ENCODE assay signal across 8 cellular contexts in the genomic region with DNA sequence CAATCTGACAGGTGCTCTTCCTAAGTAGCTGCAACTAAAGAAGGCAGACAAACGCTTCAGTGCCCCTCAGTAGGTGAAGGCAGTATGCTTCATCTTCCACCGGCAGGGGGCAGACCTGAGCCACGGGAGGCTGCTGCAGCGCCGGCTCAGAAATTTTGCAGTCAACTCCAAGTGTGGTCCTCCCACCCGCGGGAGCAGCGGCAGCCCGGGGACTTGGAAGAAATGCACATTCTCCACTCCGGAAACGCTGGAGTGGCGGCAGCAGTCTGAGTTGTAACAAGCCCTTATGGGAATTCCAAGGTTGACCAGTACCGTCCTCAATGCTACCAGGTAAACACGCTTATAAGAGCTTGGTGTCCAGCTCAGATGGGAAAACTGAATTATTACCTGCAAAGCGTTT. TPM values are rescaled to one million over a fixed set of nuclear protein-coding genes. Genes with fewer than 3 reads are reported as not detected.
A peak's percentile ranks its signal among the peaks of the same experiment; 100 is the strongest.
DNase-seq lines count a peak whose midpoint lies in the region; ATAC-seq, FAIRE-seq and TF ChIP-seq lines count a peak whose summit lies in the region.

No MANE protein-coding gene starts in this region.

- H4K5ac ChIP-seq in mesendoderm (ENCODE audit: low read length): no peak overlapping the region

- no peak overlapping the region for H3K4ac ChIP-seq in mesendoderm (ENCODE audit: low read depth, low read length)

- peak; percentile 69 to 78 for DNase-seq in A549 (ENCODE audit: low read depth in 1 of 2, low spot score in 1 of 2)
- peak; percentile 65 for DNase-seq in GM12892 (ENCODE audit: insufficient read length)
- DNase-seq in NCI-H345 (lab: John Stamatoyannopoulos, UW): peak; percentile 54
- peak; percentile 80 for DNase-seq in activated CD4-positive, alpha-beta memory T cell treated with anti-CD3 and anti-CD28 coated beads, Interleukin-2, amount 10 ng/mL, durations not matched to agents 7 days and 5 days
- peak; percentile 55 to 62 (median 59) for DNase-seq in effector memory CD8-positive, alpha-beta T cell
- DNase-seq in mesendoderm: peak; percentile 63
- peak; percentile 38 to 48 for DNase-seq in stimulated activated CD8-positive, alpha-beta memory T cell treated with anti-CD3 and anti-CD28 coated beads, Interleukin-2, amount 100 ng/mL, for 1 hour (ENCODE audit: low read depth in 2 of 2)

- no peaks in the 10 kb centered on the region for H3K36me3 ChIP-seq in mesendoderm (ENCODE audit: control insufficient read depth, insufficient read depth, low read length)

- no peak overlapping the region for H3K23ac ChIP-seq in mesendoderm (ENCODE audit: low read length)

- POLR2A ChIA-PET in A549 (lab: Yijun Ruan, JAX): no interaction called here
- POLR2A ChIA-PET in activated CD4-positive, alpha-beta memory T cell treated with anti-CD3 and anti-CD28 coated beads, Interleukin-2, amount 10 ng/mL, durations not matched to agents 7 days and 5 days (lab: Charles Lee): no interaction called here

- H2BK5ac ChIP-seq in mesendoderm (ENCODE audit: low read length): no peak overlapping the region

- H3K4me3 ChIP-seq in A549 (peak overlapping the region; percentile 66), mesendoderm (ENCODE audit: low read length) (no peak overlapping the region)

- peaks cover 53% of the 10 kb centered on the region for H3K4me1 Mint-ChIP-seq in activated CD4-positive, alpha-beta memory T cell treated with anti-CD3 and anti-CD28 coated beads, Interleukin-2, amount 10 ng/mL, durations not matched to agents 7 days and 5 days
- H3K4me1 Mint-ChIP-seq in effector memory CD8-positive, alpha-beta T cell (ENCODE audit: low read depth in 2 of 2): peaks cover 4 to 9% of the 10 kb centered on the region in 2 donors

- 8% methylated on average over 15 of the region's 15 CpGs for WGBS in A549 (ENCODE audit: missing lambda C conversion rate)
- WGBS in mesendoderm (ENCODE audit: extremely low coverage, insufficient coverage, low lambda C conversion rate): no CpG with 5 or more reads among the region's 15 CpGs

- peaks cover 36% of the 10 kb centered on the region for H3K27me3 Mint-ChIP-seq in activated CD4-positive, alpha-beta memory T cell treated with anti-CD3 and anti-CD28 coated beads, Interleukin-2, amount 10 ng/mL, durations not matched to agents 7 days and 5 days
- H3K27me3 Mint-ChIP-seq in effector memory CD8-positive, alpha-beta T cell: peaks cover 41 to 73% of the 10 kb centered on the region in 2 donors

- H3K4me3 Mint-ChIP-seq in activated CD4-positive, alpha-beta memory T cell treated with anti-CD3 and anti-CD28 coated beads, Interleukin-2, amount 10 ng/mL, durations not matched to agents 7 days and 5 days: no peak overlapping the region
- H3K4me3 Mint-ChIP-seq in effector memory CD8-positive, alpha-beta T cell: no peak overlapping the region

- H3K9me3 ChIP-seq in A549: no peaks in the 10 kb centered on the region

- H3K4me1 ChIP-seq in A549 (peaks cover 36% of the 10 kb centered on the region), mesendoderm (ENCODE audit: control insufficient read depth, low read depth, low read length) (no peaks in the 10 kb centered on the region)

- peak; percentile 87 to 91 for TF ChIP-seq RAD21 in A549 (conservative IDR thresholded peaks at IDR 0.05 in 1 of 2, IDR thresholded peaks at IDR 0.05 in 1 of 2)

- TF ChIP-seq EP300 in A549 (IDR thresholded peaks at IDR 0.05): no peak

- no peak overlapping the region for H2BK15ac ChIP-seq in mesendoderm (replicated peaks; ENCODE audit: low read depth)

- no peak overlapping the region for H2BK120ac ChIP-seq in mesendoderm (ENCODE audit: low read depth, low read length)

- ATAC-seq in A549 (peak; percentile 33 to 62; a peak in 4 of 6 replicates), HG02943 (IDR thresholded peaks at IDR 0.05; ENCODE audit: low read depth, unreplicated experiment) (peak; percentile 64)
- peak; percentile 23 for ATAC-seq in effector memory CD8-positive, alpha-beta T cell (replicated peaks)

- H3K27ac ChIP-seq in A549 (peak overlapping the region in 1 of 2 experiments; percentile 37; a peak in 3 of 6 replicates), mesendoderm (ENCODE audit: low read depth, low read length) (no peak overlapping the region)

- CTCF ChIA-PET in A549 (lab: Yijun Ruan, JAX): interaction anchor here (0.7 to 11.7 kb wide), 41 partner anchors 9 to 1341 kb away, joined by 3 to 285 read pairs (median 4); no protein-coding TSS in a partner anchor
- CTCF ChIA-PET in activated CD4-positive, alpha-beta memory T cell treated with anti-CD3 and anti-CD28 coated beads, Interleukin-2, amount 10 ng/mL, durations not matched to agents 7 days and 5 days (lab: Charles Lee): interaction anchor here (0.6 to 1.5 kb wide), 11 partner anchors 9 to 490 kb away, joined by 3 to 5 read pairs (median 4); no protein-coding TSS in a partner anchor

- no peak overlapping the region for H2AK5ac ChIP-seq in mesendoderm (ENCODE audit: low read length)

- TF ChIP-seq POLR2A in A549 (IDR thresholded peaks at IDR 0.05; ENCODE audit: low read length): no peak
- no peak for TF ChIP-seq POLR2A in GM12892 (IDR thresholded peaks at IDR 0.05; ENCODE audit: low read depth, low read length)

- no peak overlapping the region for H4K8ac ChIP-seq in mesendoderm (ENCODE audit: low read depth, low read length)

- FAIRE-seq in A549 (lab: Jason Lieb, UNC): no peak
- peak; percentile 94 for FAIRE-seq in GM12892 (lab: Jason Lieb, UNC)

- H3K27ac Mint-ChIP-seq in activated CD4-positive, alpha-beta memory T cell treated with anti-CD3 and anti-CD28 coated beads, Interleukin-2, amount 10 ng/mL, durations not matched to agents 7 days and 5 days: no peak overlapping the region
- H3K27ac Mint-ChIP-seq in effector memory CD8-positive, alpha-beta T cell: no peak overlapping the region

- no peak overlapping the region for H3K9ac ChIP-seq in mesendoderm (ENCODE audit: low read length)

- peaks cover 4% of the 10 kb centered on the region for H3K36me3 Mint-ChIP-seq in activated CD4-positive, alpha-beta memory T cell treated with anti-CD3 and anti-CD28 coated beads, Interleukin-2, amount 10 ng/mL, durations not matched to agents 7 days and 5 days (ENCODE audit: low read depth)
- peaks cover 9% of the 10 kb centered on the region for H3K36me3 Mint-ChIP-seq in effector memory CD8-positive, alpha-beta T cell (ENCODE audit: insufficient read depth)

- H3K79me1 ChIP-seq in mesendoderm (ENCODE audit: low read length): no peaks in the 10 kb centered on the region

- H3K18ac ChIP-seq in mesendoderm (ENCODE audit: low read length): no peak overlapping the region

- H3K27me3 ChIP-seq in mesendoderm (ENCODE audit: insufficient read depth, low read length, poor library complexity): peaks cover 17% of the 10 kb centered on the region

- peak overlapping the region; percentile 7 for H3K56ac ChIP-seq in mesendoderm (ENCODE audit: low read length)

- no peaks in the 10 kb centered on the region for H3K9me3 Mint-ChIP-seq in activated CD4-positive, alpha-beta memory T cell treated with anti-CD3 and anti-CD28 coated beads, Interleukin-2, amount 10 ng/mL, durations not matched to agents 7 days and 5 days
- H3K9me3 Mint-ChIP-seq in effector memory CD8-positive, alpha-beta T cell: no peaks in the 10 kb centered on the region

- peak; percentile 91 for TF ChIP-seq CTCF in A549 (IDR thresholded peaks at IDR 0.05)

- H3K4me2 ChIP-seq in A549 (peak overlapping the region; percentile 72), mesendoderm (ENCODE audit: low read length) (no peak overlapping the region)

- H3K79me2 ChIP-seq in mesendoderm (ENCODE audit: control insufficient read depth, insufficient read depth, low read length): no peaks in the 10 kb centered on the region

TF ChIP-seq in A549, 52 proteins besides CTCF, POLR2A, EP300 and RAD21 (continues in another document):
- TF ChIP-seq PHF8 (IDR thresholded peaks at IDR 0.05; ENCODE audit: borderline replicate concordance, low read depth): no peak
- TF ChIP-seq KDM5A (IDR thresholded peaks at IDR 0.05): no peak
- TF ChIP-seq SMC3 (IDR thresholded peaks at IDR 0.05): peak; percentile 93
- TF ChIP-seq JUN (IDR thresholded peaks at IDR 0.05): peak in 1 of 2 experiments; percentile 41; a peak in 1 of 5 replicates
- no peak for TF ChIP-seq CBX2 (IDR thresholded peaks at IDR 0.05; ENCODE audit: borderline replicate concordance, low read depth)

RNA-seq across cellular contexts. Expression of gene IGFBP3, which starts 3.4 kb away (rescaled TPM):
- polyA plus RNA-seq in A549 (2011; rRNA removed) (291 and 316 TPM in 2 replicates), A549 (2017; fragmentation: RNase III; extraction: RNeasy Plus Mini Kit Qiagen cat#74134 plus additional on column Dnase treatment) (153 to 187 TPM (median 159 TPM) in 3 replicates)
- 154 and 218 TPM in 2 replicates for polyA plus RNA-seq in A549 (2012; cell fraction: cytosol; rRNA removed)
- 290 and 454 TPM in 2 replicates for polyA plus RNA-seq in A549 (2012; cell fraction: nucleus; rRNA removed)
- polyA minus RNA-seq in A549 (2011; rRNA and poly(A)+ RNA removed): 147 and 182 TPM in 2 replicates
- polyA plus RNA-seq in GM12892 (2012; ENCODE audit: missing spikeins): 0.28 TPM
- total RNA-seq in activated CD4-positive, alpha-beta memory T cell treated with anti-CD3 and anti-CD28 coated beads, Interleukin-2, amount 10 ng/mL, durations not matched to agents 7 days and 5 days: 10 to 100 TPM; 12.1 to 13.2 TPM
- polyA plus RNA-seq in mesendoderm (2013, experiment 1 of 2): 30.4 TPM
- polyA plus RNA-seq in mesendoderm (2013, experiment 2 of 2): 28.2 TPM

RNA-seq across cellular contexts. Expression of gene IGFBP1, which starts 29.4 kb away (rescaled TPM):
- 8.4 and 16.9 TPM in 2 replicates for polyA plus RNA-seq in A549 (2011; rRNA removed)
- 3.7 and 5.8 TPM in 2 replicates for polyA plus RNA-seq in A549 (2012; cell fraction: cytosol; rRNA removed)
- polyA plus RNA-seq in A549 (2012; cell fraction: nucleus; rRNA removed): 12.8 and 23.6 TPM in 2 replicates
- 2.7 to 4.4 TPM (median 4.2 TPM) in 3 replicates for polyA plus RNA-seq in A549 (2017; fragmentation: RNase III; extraction: RNeasy Plus Mini Kit Qiagen cat#74134 plus additional on column Dnase treatment)
- polyA minus RNA-seq in A549 (2011; rRNA and poly(A)+ RNA removed): 1.7 and 2.1 TPM in 2 replicates
- polyA plus RNA-seq in GM12892 (2012; ENCODE audit: missing spikeins): not detected
- total RNA-seq in activated CD4-positive, alpha-beta memory T cell treated with anti-CD3 and anti-CD28 coated beads, Interleukin-2, amount 10 ng/mL, durations not matched to agents 7 days and 5 days: not detected
- polyA plus RNA-seq in mesendoderm (2013, experiment 1 of 2): 0.08 TPM
- polyA plus RNA-seq in mesendoderm (2013, experiment 2 of 2): 0.07 TPM

RNA-seq across cellular contexts. Expression of gene CCDC201, which starts 44.8 kb away (rescaled TPM):
- polyA plus RNA-seq in A549 (2011; rRNA removed): 0.03 TPM in 1 of 2 replicates, not detected in the other
- polyA plus RNA-seq in A549 (2012; cell fraction: cytosol; rRNA removed): not detected in 2 replicates
- not detected in 2 replicates for polyA plus RNA-seq in A549 (2012; cell fraction: nucleus; rRNA removed)
- polyA plus RNA-seq in A549 (2017; fragmentation: RNase III; extraction: RNeasy Plus Mini Kit Qiagen cat#74134 plus additional on column Dnase treatment): not detected in 3 replicates
- not detected in 2 replicates for polyA minus RNA-seq in A549 (2011; rRNA and poly(A)+ RNA removed)
- not detected for polyA plus RNA-seq in GM12892 (2012; ENCODE audit: missing spikeins)
- not detected for total RNA-seq in activated CD4-positive, alpha-beta memory T cell treated with anti-CD3 and anti-CD28 coated beads, Interleukin-2, amount 10 ng/mL, durations not matched to agents 7 days and 5 days
- not detected for polyA plus RNA-seq in mesendoderm (2013, experiment 1 of 2)
- polyA plus RNA-seq in mesendoderm (2013, experiment 2 of 2): not detected
